Comparison of ENCODE assay signal across 10 cellular contexts in the genomic region with DNA sequence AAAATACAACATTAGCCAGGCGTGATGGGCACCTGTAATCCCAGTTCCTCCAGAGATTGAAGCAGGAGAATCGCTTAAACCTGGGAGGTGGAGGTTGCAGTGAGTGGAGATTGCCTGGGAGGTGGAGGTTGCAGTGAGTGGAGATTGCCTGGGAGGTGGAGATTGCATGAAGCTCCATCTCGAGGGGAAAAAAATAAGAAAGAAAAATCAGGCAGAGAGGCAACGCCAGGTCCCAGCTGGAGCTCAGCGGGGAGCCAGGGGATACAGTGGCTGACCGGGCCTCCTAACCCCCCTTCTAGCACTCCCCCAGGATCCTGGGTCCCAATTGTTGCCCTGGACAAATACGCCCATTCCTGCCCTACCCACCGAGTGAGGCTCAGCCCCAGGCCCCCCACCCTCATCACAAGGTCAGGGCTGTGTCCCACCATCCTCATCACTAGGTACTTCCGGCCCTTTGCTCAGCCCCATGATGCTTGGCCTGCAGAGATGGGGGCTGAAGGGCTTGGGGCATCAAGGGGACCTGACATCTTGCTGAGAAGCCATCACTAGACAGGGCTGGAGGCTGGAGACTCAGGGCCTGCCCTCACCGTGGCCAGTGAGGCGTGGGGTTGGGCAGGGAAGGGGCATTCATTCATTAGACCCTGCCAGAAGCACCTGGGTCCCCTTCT. TPM values are rescaled to one million over a fixed set of nuclear protein-coding genes. Genes with fewer than 3 reads are reported as not detected.
DNase-seq lines count a peak whose midpoint lies in the region; ATAC-seq, FAIRE-seq and TF ChIP-seq lines count a peak whose summit lies in the region.
"Had no signal": no experiment of that assay in that cellular context is flagged by ENCODE, and none has a peak within 500 bp of the region (broad histone marks: within the 10 kb centered on the region; RNA-seq: fewer than 3 reads in every experiment).

No MANE protein-coding gene starts in this region.

- whole genome bisulfite sequencing in neuronal stem cell (ENCODE audit: extremely low coverage in 2 of 2, insufficient read length in 2 of 2, insufficient replicate concordance in 1 of 2), 2 donors: no CpG with 5 or more reads among the region's 11 CpGs
- WGBS in pancreas, 2 donors: 71 to 88% methylated on average over 11 of the region's 11 CpGs

- H2BK120ac ChIP-seq in neuronal stem cell (ENCODE audit: low read depth, low read length): peak overlapping the region; percentile 74

- peaks cover 40% of the 10 kb centered on the region for H4K20me1 ChIP-seq in Loucy (ENCODE audit: insufficient read depth, low read length, poor library complexity, severe bottlenecking)

- H2AFZ ChIP-seq in Loucy (ENCODE audit: low read length): no peak overlapping the region
- H2AFZ ChIP-seq in neuronal stem cell (ENCODE audit: low read length): no peak overlapping the region

- H3K9ac ChIP-seq in Loucy (ENCODE audit: low read depth, low read length, poor library complexity, severe bottlenecking): peak overlapping the region; percentile 77
- peak overlapping the region; percentile 73 for H3K9ac ChIP-seq in neuronal stem cell (ENCODE audit: low read depth, low read length, poor library complexity)

- peak overlapping the region; percentile 42 for H2BK15ac ChIP-seq in neuronal stem cell (ENCODE audit: low read length)

- H2BK12ac ChIP-seq in neuronal stem cell (ENCODE audit: low read length): peak overlapping the region; percentile 75

- peak overlapping the region; percentile 82 for H3K4me3 ChIP-seq in Loucy (ENCODE audit: low read length, poor library complexity, severe bottlenecking)
- peak overlapping the region; percentile 97 for H3K4me3 ChIP-seq in choroid plexus epithelial cell (ENCODE audit: low read depth, low read length)
- peak overlapping the region in 1 of 2 donors; percentile 99 for H3K4me3 ChIP-seq in neuronal stem cell (ENCODE audit: low read length in 2 of 2)
- peak overlapping the region in 1 of 4 donors; percentile 98 for H3K4me3 ChIP-seq in pancreas

- TF ChIP-seq CTCF in C4-2B (conservative IDR thresholded peaks at IDR 0.05) (no peak), Loucy (conservative IDR thresholded peaks at IDR 0.05; ENCODE audit: low read length) (no peak), choroid plexus epithelial cell (conservative IDR thresholded peaks at IDR 0.05; ENCODE audit: low read depth, low read length) (no peak), pancreas (IDR thresholded peaks at IDR 0.05) (no peak)

- H3K4ac ChIP-seq in neuronal stem cell (ENCODE audit: low read length): peak overlapping the region; percentile 19

- peaks cover 43% of the 10 kb centered on the region for H3K79me2 ChIP-seq in Loucy (ENCODE audit: insufficient read depth, low read length)

- no peaks in the 10 kb centered on the region for H3K9me3 ChIP-seq in Loucy (ENCODE audit: insufficient read depth, low read depth, low read length)
- no peaks in the 10 kb centered on the region for H3K9me3 ChIP-seq in neuronal stem cell (replicated peaks in 1 of 2; ENCODE audit: control insufficient read depth in 2 of 2, insufficient read depth in 1 of 2, low read depth in 1 of 2, low read length in 2 of 2)
- H3K9me3 ChIP-seq in pancreas: no peaks in the 10 kb centered on the region

- peaks cover 6% of the 10 kb centered on the region; the same call in 1 of the 2 replicates for H3F3A ChIP-seq in Loucy (ENCODE audit: low read depth)

- peak overlapping the region; percentile 91 for H3K4me2 ChIP-seq in Loucy (ENCODE audit: low read depth, low read length, poor library complexity, severe bottlenecking)
- no peak overlapping the region for H3K4me2 ChIP-seq in neuronal stem cell (ENCODE audit: insufficient read depth, low read length, poor library complexity, severe bottlenecking)

- no peaks in the 10 kb centered on the region for H3K9me2 ChIP-seq in Loucy (replicated peaks; ENCODE audit: low read depth, low read length)

- peak overlapping the region; percentile 86 for H3K14ac ChIP-seq in neuronal stem cell (ENCODE audit: low read length)

- FAIRE-seq in pancreas (lab: Jason Lieb, UNC): no peak

- H3K4me1 ChIP-seq in Loucy (ENCODE audit: insufficient read depth, low read length, poor library complexity, severe bottlenecking) (peaks cover 32% of the 10 kb centered on the region), neuronal stem cell (ENCODE audit: control insufficient read depth in 2 of 2, insufficient read depth in 1 of 2, low read depth in 1 of 2, low read length in 2 of 2) (peaks cover 15% of the 10 kb centered on the region in 2 donors), pancreas (peaks cover 7 to 11% (median 9%) of the 10 kb centered on the region in 3 donors)

- ATAC-seq in GM18870 (IDR thresholded peaks at IDR 0.05; ENCODE audit: unreplicated experiment) (no peak), HG02840 (IDR thresholded peaks at IDR 0.05; ENCODE audit: low FRiP score, unreplicated experiment) (no peak), pancreas (no peak), esophagus mucosa (no peak)
- ATAC-seq: activated naive CD4-positive, alpha-beta T cell treated with anti-CD3 and anti-CD28 coated beads, Interleukin-2, amount 50 U/mL, for 72 hours had no signal

- H3K79me1 ChIP-seq in neuronal stem cell (ENCODE audit: low read depth, low read length): peaks cover 5% of the 10 kb centered on the region

- H3K18ac ChIP-seq in neuronal stem cell (ENCODE audit: low read length): peak overlapping the region; percentile 77

- H3K27ac ChIP-seq in C4-2B (peak overlapping the region; percentile 84), neuronal stem cell (replicated peaks; ENCODE audit: low read length) (no peak overlapping the region), pancreas (no peak overlapping the region)

- no peak overlapping the region for H4K8ac ChIP-seq in neuronal stem cell (ENCODE audit: low read depth, low read length)

- H3K36me3 ChIP-seq in Loucy (ENCODE audit: insufficient read depth, low read length) (peaks cover 21% of the 10 kb centered on the region; the same call in 1 of the 2 replicates), neuronal stem cell (replicated peaks in 1 of 2; ENCODE audit: control insufficient read depth in 2 of 2, insufficient read depth in 2 of 2, low read length in 2 of 2) (peaks cover 10 to 45% of the 10 kb centered on the region in 2 donors), pancreas (peaks cover 0 to 33% (median 11%) of the 10 kb centered on the region in 3 donors)

- H3K23ac ChIP-seq in neuronal stem cell (ENCODE audit: low read depth, low read length, poor library complexity): no peak overlapping the region

- no peak overlapping the region for H4K91ac ChIP-seq in neuronal stem cell (ENCODE audit: low read depth, low read length, poor library complexity)

- H3K27me3 ChIP-seq in Loucy (ENCODE audit: insufficient read depth, low read length, poor library complexity, severe bottlenecking) (no peaks in the 10 kb centered on the region), neuronal stem cell (ENCODE audit: control insufficient read depth in 3 of 3, insufficient read depth in 3 of 3, low read depth in 1 of 3, low read length in 3 of 3) (no peaks in the 10 kb centered on the region), pancreas (no peaks in the 10 kb centered on the region)

- no peak overlapping the region for H2BK5ac ChIP-seq in neuronal stem cell (ENCODE audit: low read length)

- DNase-seq in choroid plexus epithelial cell (ENCODE audit: low read depth) (no peak), neuronal stem cell (ENCODE audit: low spot score) (no peak), pancreas (no peak)
- DNase-seq: NCI-H510A treated with DMSO at 0.1 percent for 48 hours had no signal

- intact Hi-C loops in pancreas (cut with DNase I): loop anchor here in 1 of 3 donors (5.0 kb wide), 1 partner anchor 134 kb away; no protein-coding TSS in a partner anchor

- peak overlapping the region; percentile 83 for H2AK5ac ChIP-seq in neuronal stem cell (ENCODE audit: low read depth, low read length)

RNA-seq across cellular contexts. Expression of gene OGFR, which starts 1.9 kb away (rescaled TPM):
- polyA plus RNA-seq in neuronal stem cell (2013, experiment 1 of 2): 15.0 TPM
- 14.7 TPM for polyA plus RNA-seq in neuronal stem cell (2013, experiment 2 of 2)
- total RNA-seq in pancreas: 10 to 100 TPM; 18.1 to 25.4 (median 21.0) TPM
- polyA plus RNA-seq in pancreas: 10 to 100 TPM; 50.8 to 79.5 TPM
- 16.0 TPM for total RNA-seq in esophagus mucosa

RNA-seq across cellular contexts. Expression of gene MRGBP, which starts 10.2 kb away (rescaled TPM):
- 15.5 TPM for polyA plus RNA-seq in neuronal stem cell (2013, experiment 1 of 2)
- 15.6 TPM for polyA plus RNA-seq in neuronal stem cell (2013, experiment 2 of 2)
- total RNA-seq in pancreas (1 to 10 TPM; 2.6 to 4.4 (median 3.7) TPM), esophagus mucosa (5.2 TPM)
- 10 to 100 TPM in 1 of 2 donors, 1 to 10 TPM in 1; 5.3 to 11.3 TPM for polyA plus RNA-seq in pancreas

RNA-seq across cellular contexts. Expression of gene COL9A3, which starts 10.3 kb away (rescaled TPM):
- polyA plus RNA-seq in neuronal stem cell (2013, experiment 1 of 2): 77.2 TPM
- 77.0 TPM for polyA plus RNA-seq in neuronal stem cell (2013, experiment 2 of 2)
- 10 to 100 TPM in 1 of 6 donors, 1 to 10 TPM in 5; 1.7 to 35.2 (median 7.3) TPM for total RNA-seq in pancreas
- polyA plus RNA-seq in pancreas: 100 to 1,000 TPM; 149 to 183 TPM
- 1.5 TPM for total RNA-seq in esophagus mucosa
- total RNA-seq: activated naive CD4-positive, alpha-beta T cell treated with anti-CD3 and anti-CD28 coated beads, Interleukin-2, amount 50 U/mL, for 72 hours had no signal

RNA-seq across cellular contexts. Expression of gene TCFL5, which starts 55.1 kb away (rescaled TPM):
- 14.5 TPM for polyA plus RNA-seq in neuronal stem cell (2013, experiment 1 of 2)
- polyA plus RNA-seq in neuronal stem cell (2013, experiment 2 of 2): 15.3 TPM
- 1 to 10 TPM; 3.5 to 4.9 (median 4.0) TPM for total RNA-seq in pancreas
- polyA plus RNA-seq in pancreas: 1 to 10 TPM; 2.5 to 4.9 TPM
- 5.0 TPM for total RNA-seq in esophagus mucosa
